In genomic region chr3:177427096-177427495, GRCh38 we compare ENCODE assay signal across 8 cellular contexts.
DNase-seq lines count a peak whose midpoint lies in the region; ATAC-seq and TF ChIP-seq lines count a peak whose summit lies in the region.

No MANE protein-coding gene starts in this region.

- peak; percentile 98 for ATAC-seq in HG03460 (IDR thresholded peaks at IDR 0.05; ENCODE audit: unreplicated experiment)

- POLR2A ChIA-PET in HEK293T (lab: Yijun Ruan, JAX) = no interaction called here

- CTCF ChIA-PET in HEK293T (lab: Yijun Ruan, JAX) = interaction anchor here (0.6 kb wide), 1 partner anchor 171 kb away, joined by 8 read pairs; no protein-coding TSS in a partner anchor

- peak; percentile 66 for DNase-seq in activated naive CD4-positive, alpha-beta T cell treated with Interleukin-2 at 50 U/mL for 16 hours
- DNase-seq in activated naive CD4-positive, alpha-beta T cell (lab: John Stamatoyannopoulos, UW) = no peak
- peak; percentile 14 for DNase-seq in activated CD8-positive, alpha-beta memory T cell treated with anti-CD3 and anti-CD28 coated beads, Interleukin-2, amount 50 U/mL, for 24 hours (ENCODE audit: extremely low read depth)
- peak; percentile 22 to 55 for DNase-seq in stimulated activated CD4-positive, alpha-beta T cell treated with anti-CD3 and anti-CD28 coated beads, Interleukin-4, amount 100 ng/mL, for 48 hours (ENCODE audit: low read depth in 2 of 2)
- DNase-seq in cerebellar cortex (ENCODE audit: low spot score) (no peak), UCSD-AML1 (lab: John Stamatoyannopoulos, UW; ENCODE audit: unreplicated experiment) (no peak), HEK293T (ENCODE audit: extremely low spot score) (no peak)

TF ChIP-seq in HEK293T, 16 proteins besides CTCF, POLR2A, EP300 and RAD21:
- TF ChIP-seq ARNT (IDR thresholded peaks at IDR 0.05) (no peak), L3MBTL2 (conservative IDR thresholded peaks at IDR 0.05) (no peak), TARDBP (IDR thresholded peaks at IDR 0.05) (no peak), LEF1 (IDR thresholded peaks at IDR 0.05; ENCODE audit: borderline replicate concordance) (no peak), ZNF384 (IDR thresholded peaks at IDR 0.05) (no peak), SP1 (IDR thresholded peaks at IDR 0.05) (no peak), FOXM1 (IDR thresholded peaks at IDR 0.05; ENCODE audit: borderline replicate concordance) (no peak), FOXK2 (IDR thresholded peaks at IDR 0.05) (no peak), FOXA1 (IDR thresholded peaks at IDR 0.05) (no peak), BHLHE40 (IDR thresholded peaks at IDR 0.05; ENCODE audit: borderline replicate concordance) (no peak), NFRKB (IDR thresholded peaks at IDR 0.05) (no peak), CTBP1 (IDR thresholded peaks at IDR 0.05; ENCODE audit: borderline replicate concordance) (no peak)

Comparison
In these comparisons a context has a peak if more than half of its experiments do, and no peak if none do; other contexts are left out.
1. DNase-seq: peak in activated naive CD4-positive, alpha-beta T cell treated with Interleukin-2 at 50 U/mL for 16 hours (single experiment), activated CD8-positive, alpha-beta memory T cell treated with anti-CD3 and anti-CD28 coated beads, Interleukin-2, amount 50 U/mL, for 24 hours (single experiment) and stimulated activated CD4-positive, alpha-beta T cell treated with anti-CD3 and anti-CD28 coated beads, Interleukin-4, amount 100 ng/mL, for 48 hours (2 of 2); none in activated naive CD4-positive, alpha-beta T cell (0 of 4), cerebellar cortex (single experiment), UCSD-AML1 (single experiment) and HEK293T (single experiment).